10 cellular contexts compared by ENCODE assay signal in genomic region chr7:801940-802364, GRCh38. TPM values are rescaled to one million over a fixed set of nuclear protein-coding genes. Genes with fewer than 3 reads are reported as not detected.
DNase-seq lines count a peak whose midpoint lies in the region; ATAC-seq and TF ChIP-seq lines count a peak whose summit lies in the region.
"Had no signal": no experiment of that assay in that cellular context is flagged by ENCODE, and none has a peak within 500 bp of the region (broad histone marks: within the 10 kb centered on the region; RNA-seq: fewer than 3 reads in every experiment).

No MANE protein-coding gene starts in this region.

- CTCF ChIA-PET in activated CD8-positive, alpha-beta memory T cell treated with anti-CD3 and anti-CD28 coated beads, Interleukin-2, amount 10 ng/mL, durations not matched to agents 7 days and 5 days (lab: Charles Lee) = no interaction called here

- peaks cover 4% of the 10 kb centered on the region for H3K4me1 Mint-ChIP-seq in brain
- no peaks in the 10 kb centered on the region for H3K4me1 Mint-ChIP-seq in activated CD8-positive, alpha-beta memory T cell treated with anti-CD3 and anti-CD28 coated beads, Interleukin-2, amount 10 ng/mL, durations not matched to agents 7 days and 5 days
- H3K4me1 Mint-ChIP-seq: activated naive CD8-positive, alpha-beta T cell treated with anti-CD3 and anti-CD28 coated beads, Interleukin-2, amount 50 U/mL, for 24 hours had no signal

- H3K9me3 ChIP-seq in stomach = no peaks in the 10 kb centered on the region

- no peak for ATAC-seq in GM21737 (IDR thresholded peaks at IDR 0.05; ENCODE audit: unreplicated experiment)
- no peak for ATAC-seq in activated CD8-positive, alpha-beta memory T cell treated with anti-CD3 and anti-CD28 coated beads, Interleukin-2, amount 10 ng/mL, durations not matched to agents 7 days and 5 days
- ATAC-seq: activated naive CD8-positive, alpha-beta T cell treated with anti-CD3 and anti-CD28 coated beads, Interleukin-2, amount 50 U/mL, for 24 hours had no signal

- DNase-seq in LoVo (ENCODE audit: low spot score) (peak; percentile 32), stomach (peak; percentile 76), SKM-1 (lab: John Stamatoyannopoulos, UW; ENCODE audit: unreplicated experiment) (no peak), NCI-H1694 treated with DMSO at 0.1 percent for 48 hours (lab: John Stamatoyannopoulos, UW) (no peak)
- no peak for DNase-seq in activated CD8-positive, alpha-beta memory T cell treated with anti-CD3 and anti-CD28 coated beads, Interleukin-2, amount 10 ng/mL, durations not matched to agents 7 days and 5 days
- DNase-seq: activated naive CD8-positive, alpha-beta T cell treated with anti-CD3 and anti-CD28 coated beads, Interleukin-2, amount 50 U/mL, for 24 hours had no signal

- peak overlapping the region; percentile 19 to 24 (median 23) for H3K4me3 ChIP-seq in stomach

- H3K9me3 Mint-ChIP-seq in brain = peaks cover 0 to 4% (median 2%) of the 10 kb centered on the region in 5 experiments
- H3K9me3 Mint-ChIP-seq in activated CD8-positive, alpha-beta memory T cell treated with anti-CD3 and anti-CD28 coated beads, Interleukin-2, amount 10 ng/mL, durations not matched to agents 7 days and 5 days (ENCODE audit: low read depth) = no peaks in the 10 kb centered on the region
- H3K9me3 Mint-ChIP-seq: activated naive CD8-positive, alpha-beta T cell treated with anti-CD3 and anti-CD28 coated beads, Interleukin-2, amount 50 U/mL, for 24 hours had no signal

- H3K36me3 Mint-ChIP-seq in brain = peaks cover 7% of the 10 kb centered on the region
- no peaks in the 10 kb centered on the region for H3K36me3 Mint-ChIP-seq in activated CD8-positive, alpha-beta memory T cell treated with anti-CD3 and anti-CD28 coated beads, Interleukin-2, amount 10 ng/mL, durations not matched to agents 7 days and 5 days

- H3K27ac Mint-ChIP-seq in brain = peak overlapping the region in 4 of 5 experiments; percentile 7 to 88 (median 71)
- H3K27ac Mint-ChIP-seq in activated CD8-positive, alpha-beta memory T cell treated with anti-CD3 and anti-CD28 coated beads, Interleukin-2, amount 10 ng/mL, durations not matched to agents 7 days and 5 days = no peak overlapping the region
- H3K27ac Mint-ChIP-seq: activated naive CD8-positive, alpha-beta T cell treated with anti-CD3 and anti-CD28 coated beads, Interleukin-2, amount 50 U/mL, for 24 hours had no signal

- no peaks in the 10 kb centered on the region for H3K36me3 ChIP-seq in stomach

- H3K27ac ChIP-seq in layer of hippocampus (ENCODE audit: low read depth, low read length) (peak overlapping the region; percentile 46), stomach (peak overlapping the region in 4 of 5 donors; percentile 28 to 85 (median 70))
- H3K27ac ChIP-seq: VCaP had no signal

- no peak overlapping the region for H3K4me3 Mint-ChIP-seq in brain
- no peak overlapping the region for H3K4me3 Mint-ChIP-seq in activated CD8-positive, alpha-beta memory T cell treated with anti-CD3 and anti-CD28 coated beads, Interleukin-2, amount 10 ng/mL, durations not matched to agents 7 days and 5 days
- H3K4me3 Mint-ChIP-seq: activated naive CD8-positive, alpha-beta T cell treated with anti-CD3 and anti-CD28 coated beads, Interleukin-2, amount 50 U/mL, for 24 hours had no signal

- no peaks in the 10 kb centered on the region for H3K27me3 ChIP-seq in layer of hippocampus (ENCODE audit: control insufficient read depth, insufficient read depth, low read length)
- H3K27me3 ChIP-seq in stomach = no peaks in the 10 kb centered on the region

- no peak for TF ChIP-seq CTCF in brain (conservative IDR thresholded peaks at IDR 0.05)
- no peak for TF ChIP-seq CTCF in stomach (IDR thresholded peaks at IDR 0.05)

- H3K4me1 ChIP-seq in stomach = peaks cover 10 to 33% (median 18%) of the 10 kb centered on the region in 4 donors

- no peak for TF ChIP-seq EP300 in stomach (IDR thresholded peaks at IDR 0.05)

- WGBS in stomach, 5 donors = 15 to 33% (median 21%) methylated on average over 15 to 18 of the region's 18 CpGs

- intact Hi-C loops in stomach (cut with DNase I; ENCODE audit: low total_unique reads) = no loop called here

- peaks cover 3% of the 10 kb centered on the region for H3K27me3 Mint-ChIP-seq in brain
- H3K27me3 Mint-ChIP-seq in activated CD8-positive, alpha-beta memory T cell treated with anti-CD3 and anti-CD28 coated beads, Interleukin-2, amount 10 ng/mL, durations not matched to agents 7 days and 5 days = no peaks in the 10 kb centered on the region
- H3K27me3 Mint-ChIP-seq: activated naive CD8-positive, alpha-beta T cell treated with anti-CD3 and anti-CD28 coated beads, Interleukin-2, amount 50 U/mL, for 24 hours had no signal

- TF ChIP-seq POLR2A in stomach (IDR thresholded peaks at IDR 0.05) = no peak

RNA-seq across cellular contexts. Expression of gene SUN1, which starts 30.3 kb away (rescaled TPM):
- polyA plus RNA-seq in brain (ENCODE audit: insufficient read depth, low read depth, low replicate concordance) (128 TPM), stomach (10 to 100 TPM; 15.9 to 58.9 (median 21.7) TPM)
- total RNA-seq in stomach = 100 to 1,000 TPM; 103 to 242 (median 159) TPM
- total RNA-seq in activated CD8-positive, alpha-beta memory T cell treated with anti-CD3 and anti-CD28 coated beads, Interleukin-2, amount 10 ng/mL, durations not matched to agents 7 days and 5 days = 10 to 100 TPM; 41.4 to 46.3 TPM

Comparison
In these comparisons a context has a peak if more than half of its experiments do, and no peak if none do; other contexts are left out.
1. DNase-seq: peak in LoVo (single experiment) and stomach (single experiment); none in activated CD8-positive, alpha-beta memory T cell treated with anti-CD3 and anti-CD28 coated beads, Interleukin-2, amount 10 ng/mL, durations not matched to agents 7 days and 5 days (single experiment), SKM-1 (single experiment) and NCI-H1694 treated with DMSO at 0.1 percent for 48 hours (single experiment).